Comparison of ENCODE assay signal across 27 cellular contexts in the genomic region with DNA sequence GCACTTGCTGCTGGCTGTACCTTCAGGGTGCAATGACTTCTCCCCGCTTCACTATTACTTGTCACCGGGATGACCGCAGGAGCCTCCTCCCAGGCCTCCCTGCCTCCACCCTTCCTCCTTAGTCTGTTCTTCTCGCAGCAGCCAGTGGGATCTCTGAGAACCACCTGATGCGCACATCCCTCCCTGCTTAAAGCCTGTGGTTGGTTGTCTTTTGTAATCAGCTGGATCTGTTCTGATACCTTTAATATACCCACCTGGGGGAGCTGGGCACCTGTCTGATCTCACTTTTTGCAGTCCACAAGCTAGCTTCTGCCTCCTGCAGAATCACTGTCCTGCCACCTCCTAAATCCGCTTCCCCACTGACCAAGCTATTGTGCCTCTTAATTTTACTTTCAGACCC. TPM values are rescaled to one million over a fixed set of nuclear protein-coding genes. Genes with fewer than 3 reads are reported as not detected.
DNase-seq lines count a peak whose midpoint lies in the region; ATAC-seq and TF ChIP-seq lines count a peak whose summit lies in the region.
"Had no signal": no experiment of that assay in that cellular context is flagged by ENCODE, and none has a peak within 500 bp of the region (broad histone marks: within the 10 kb centered on the region; RNA-seq: fewer than 3 reads in every experiment).

No MANE protein-coding gene starts in this region.

- H3K4me3 ChIP-seq in BLaER1 (peak overlapping the region; percentile 29), OCI-LY7 (ENCODE audit: low read depth, low read length, poor library complexity, severe bottlenecking) (no peak overlapping the region)
- H3K4me3 ChIP-seq in CD8-positive, alpha-beta T cell (ENCODE audit: low read depth, low read length) = no peak overlapping the region
- H3K4me3 ChIP-seq: cardiac muscle cell, colonic mucosa, GM23248, left lung, sigmoid colon, transverse colon had no signal

- ATAC-seq in CD8-positive, alpha-beta T cell = no peak
- no peak for ATAC-seq in naive thymus-derived CD8-positive, alpha-beta T cell
- ATAC-seq: left lung had no signal

- intact Hi-C loops in CD8-positive, alpha-beta T cell (cut with DNase I, micrococcal nuclease) = no loop called here
- intact Hi-C loops in OCI-LY7 (cut with micrococcal nuclease; ENCODE audit: unreplicated experiment) = no loop called here

- H3K79me2 ChIP-seq in OCI-LY7 (ENCODE audit: insufficient read depth, low read depth, low read length) = no peaks in the 10 kb centered on the region

- H2AFZ ChIP-seq in OCI-LY7 (ENCODE audit: low read length) = peak overlapping the region; percentile 35; the same call in 1 of the 2 replicates
- H2AFZ ChIP-seq: GM23248 had no signal

- no TSS peak for BruUV-seq in OCI-LY7 (replicated peaks; lab: Mats Ljungman, UMichigan)

- H3K4me2 ChIP-seq in BLaER1 (peak overlapping the region; percentile 90), OCI-LY7 (ENCODE audit: low read length) (no peak overlapping the region)

- DNase-seq in CD8-positive, alpha-beta T cell = no peak
- no peak for DNase-seq in OCI-LY7 (ENCODE audit: low spot score)
- peak in 1 of 10 donors; percentile 10 for DNase-seq in naive thymus-derived CD8-positive, alpha-beta T cell
- no peak for DNase-seq in Kasumi-1 (lab: John Stamatoyannopoulos, UW)
- DNase-seq in NOMO-1 (lab: John Stamatoyannopoulos, UW; ENCODE audit: unreplicated experiment in 2 of 2) = no peak
- DNase-seq in HCEC 1CT = no peak
- no peak for DNase-seq in mesothelial cell of epicardium (ENCODE audit: low spot score in 2 of 2, unreplicated experiment in 2 of 2)
- DNase-seq: activated CD8-positive, alpha-beta memory T cell treated with anti-CD3 and anti-CD28 coated beads, Interleukin-2, amount 50 U/mL, for 48 hours; activated CD8-positive, alpha-beta T cell treated with anti-CD3 and anti-CD28 coated beads for 36 hours; Calu3; colonic mucosa; DMS79 treated with DMSO at 0.1 percent for 48 hours; GF-D8; glutamatergic neuron; GM23248; islet precursor cell; left lung; mesendoderm; NCI-H1092 treated with DMSO at 0.1 percent for 48 hours; NCI-H1694 treated with DMSO at 0.1 percent for 48 hours; sigmoid colon; stimulated activated CD4-positive, alpha-beta T cell treated with anti-CD3 and anti-CD28 coated beads, Interleukin-4, amount 100 ng/mL, for 1 hour; T-cell; transverse colon had no signal

- no peaks in the 10 kb centered on the region for H3K9me3 Mint-ChIP-seq in CD8-positive, alpha-beta T cell
- no peaks in the 10 kb centered on the region for H3K9me3 Mint-ChIP-seq in naive thymus-derived CD8-positive, alpha-beta T cell
- no peaks in the 10 kb centered on the region for H3K9me3 Mint-ChIP-seq in mesothelial cell of epicardium
- H3K9me3 Mint-ChIP-seq: activated CD8-positive, alpha-beta T cell treated with anti-CD3 and anti-CD28 coated beads for 36 hours; activated naive CD4-positive, alpha-beta T cell treated with anti-CD3 and anti-CD28 coated beads, Interleukin-2, amount 50 U/mL, for 72 hours; T-cell had no signal

- TF ChIP-seq CTCF in CD8-positive, alpha-beta T cell (IDR thresholded peaks at IDR 0.05) = no peak
- TF ChIP-seq CTCF in OCI-LY7 (conservative IDR thresholded peaks at IDR 0.05; ENCODE audit: low read length) (no peak), mesothelial cell of epicardium (IDR thresholded peaks at IDR 0.05; ENCODE audit: unreplicated experiment) (no peak)

- peak overlapping the region; percentile 71 for H3K4me3 Mint-ChIP-seq in CD8-positive, alpha-beta T cell
- peak overlapping the region in 7 of 10 donors; percentile 4 to 79 (median 71) for H3K4me3 Mint-ChIP-seq in naive thymus-derived CD8-positive, alpha-beta T cell
- no peak overlapping the region for H3K4me3 Mint-ChIP-seq in mesothelial cell of epicardium

- CTCF ChIA-PET in CD8-positive, alpha-beta T cell (lab: Charles Lee) = no interaction called here
- CTCF ChIA-PET in OCI-LY7 (lab: Charles Lee; ENCODE audit: unreplicated experiment) = no interaction called here

- H4K20me1 ChIP-seq in BLaER1 (peaks cover 9% of the 10 kb centered on the region; the same call in 1 of the 2 replicates), OCI-LY7 (ENCODE audit: insufficient read depth, low read length) (no peaks in the 10 kb centered on the region)

- peaks cover 88% of the 10 kb centered on the region for H3K4me1 Mint-ChIP-seq in CD8-positive, alpha-beta T cell (ENCODE audit: low read depth)
- H3K4me1 Mint-ChIP-seq in naive thymus-derived CD8-positive, alpha-beta T cell = peaks cover 47 to 87% (median 83%) of the 10 kb centered on the region in 4 donors
- peaks cover 12% of the 10 kb centered on the region for H3K4me1 Mint-ChIP-seq in mesothelial cell of epicardium

- POLR2A ChIA-PET in CD8-positive, alpha-beta T cell (lab: Charles Lee) = interaction anchor here (0.8 kb wide), 1 partner anchor 35 kb away, joined by 5 read pairs; no protein-coding TSS in a partner anchor
- POLR2A ChIA-PET in OCI-LY7 (lab: Charles Lee) = no interaction called here
- POLR2A ChIA-PET in naive thymus-derived CD8-positive, alpha-beta T cell (lab: Charles Lee) = interaction anchor here (1.3 kb wide), 2 partner anchors 10 to 269 kb away, joined by 3 to 6 read pairs; no protein-coding TSS in a partner anchor

- peaks cover 19% of the 10 kb centered on the region for H3K27me3 Mint-ChIP-seq in CD8-positive, alpha-beta T cell (ENCODE audit: low read depth)
- peaks cover 3 to 46% (median 16%) of the 10 kb centered on the region in 5 donors for H3K27me3 Mint-ChIP-seq in naive thymus-derived CD8-positive, alpha-beta T cell
- no peaks in the 10 kb centered on the region for H3K27me3 Mint-ChIP-seq in mesothelial cell of epicardium (ENCODE audit: low read depth)

- no peak overlapping the region for H3K27ac Mint-ChIP-seq in CD8-positive, alpha-beta T cell
- peak overlapping the region in 2 of 10 donors; percentile 50 to 61 for H3K27ac Mint-ChIP-seq in naive thymus-derived CD8-positive, alpha-beta T cell
- no peak overlapping the region for H3K27ac Mint-ChIP-seq in mesothelial cell of epicardium
- H3K27ac Mint-ChIP-seq: activated CD8-positive, alpha-beta T cell treated with anti-CD3 and anti-CD28 coated beads for 36 hours had no signal

- no peaks in the 10 kb centered on the region for H3K36me3 Mint-ChIP-seq in CD8-positive, alpha-beta T cell
- no peaks in the 10 kb centered on the region for H3K36me3 Mint-ChIP-seq in naive thymus-derived CD8-positive, alpha-beta T cell
- H3K36me3 Mint-ChIP-seq in mesothelial cell of epicardium = no peaks in the 10 kb centered on the region
- H3K36me3 Mint-ChIP-seq: activated naive CD4-positive, alpha-beta T cell treated with anti-CD3 and anti-CD28 coated beads, Interleukin-2, amount 50 U/mL, for 72 hours; T-cell had no signal

- H3K36me3 ChIP-seq in BLaER1 (no peaks in the 10 kb centered on the region), OCI-LY7 (ENCODE audit: insufficient read depth, low read length) (no peaks in the 10 kb centered on the region)
- no peaks in the 10 kb centered on the region for H3K36me3 ChIP-seq in CD8-positive, alpha-beta T cell (ENCODE audit: insufficient read depth, low read length)
- H3K36me3 ChIP-seq: cardiac muscle cell, colonic mucosa, left lung, sigmoid colon, transverse colon had no signal

- H3K9me3 ChIP-seq in BLaER1 = no peaks in the 10 kb centered on the region
- H3K9me3 ChIP-seq in CD8-positive, alpha-beta T cell (ENCODE audit: low read length) = no peaks in the 10 kb centered on the region
- H3K9me3 ChIP-seq in OCI-LY7 (ENCODE audit: low read length) = no peaks in the 10 kb centered on the region
- H3K9me3 ChIP-seq: colonic mucosa, left lung, sigmoid colon, transverse colon had no signal

- peak overlapping the region; percentile 52 for H3K27ac ChIP-seq in BLaER1
- H3K27ac ChIP-seq in CD8-positive, alpha-beta T cell (ENCODE audit: low read depth, low read length) = no peak overlapping the region
- no peak overlapping the region for H3K27ac ChIP-seq in OCI-LY7 (ENCODE audit: low read depth, low read length, poor library complexity, severe bottlenecking)
- H3K27ac ChIP-seq: cardiac muscle cell, colonic mucosa, GM23248, sigmoid colon, transverse colon had no signal

- no peaks in the 10 kb centered on the region for H3K9me2 ChIP-seq in OCI-LY7 (ENCODE audit: insufficient read depth, low read length)

- H3K27me3 ChIP-seq in BLaER1 = peaks cover 17% of the 10 kb centered on the region
- no peaks in the 10 kb centered on the region for H3K27me3 ChIP-seq in CD8-positive, alpha-beta T cell (ENCODE audit: insufficient read depth, low read length)
- H3K27me3 ChIP-seq: cardiac muscle cell, colonic mucosa, left lung, sigmoid colon, transverse colon had no signal

- H3K9ac ChIP-seq in BLaER1 = peak overlapping the region; percentile 7; the same call in 1 of the 2 replicates
- H3K9ac ChIP-seq: GM23248 had no signal

- peaks cover 99% of the 10 kb centered on the region for H3K4me1 ChIP-seq in BLaER1
- peaks cover 77% of the 10 kb centered on the region for H3K4me1 ChIP-seq in CD8-positive, alpha-beta T cell (ENCODE audit: insufficient read depth, low read length)
- H3K4me1 ChIP-seq in OCI-LY7 (ENCODE audit: insufficient read depth, low read length, poor library complexity, severe bottlenecking) = peaks cover 21% of the 10 kb centered on the region
- H3K4me1 ChIP-seq: colonic mucosa, sigmoid colon had no signal

RNA-seq across cellular contexts. Expression of gene TOX2, which starts 34.6 kb away (rescaled TPM):
- total RNA-seq in CD8-positive, alpha-beta T cell = 1 to 10 TPM; 1.7 to 1.8 TPM
- total RNA-seq in OCI-LY7 (2014; rRNA removed; shearing (Covaris generic)) = not detected in 2 replicates
- 0.23 and 0.39 TPM in 2 replicates for total RNA-seq in OCI-LY7 (2022)
- 1 to 10 TPM in 1 of 2 experiments, under 1 TPM in 1; 0.31 to 1.2 TPM for total RNA-seq in naive thymus-derived CD8-positive, alpha-beta T cell
- polyA plus RNA-seq in naive thymus-derived CD8-positive, alpha-beta T cell = 1 to 10 TPM in 2 of 3 donors, under 1 TPM in 1; 0.89 to 1.3 (median 1.2) TPM
- total RNA-seq in mesothelial cell of epicardium = 0.64 to 0.94 TPM (median 0.70 TPM) in 3 replicates
- total RNA-seq: Calu3 had no signal
